ENCODE assay signal across 11 cellular contexts in the genomic region with DNA sequence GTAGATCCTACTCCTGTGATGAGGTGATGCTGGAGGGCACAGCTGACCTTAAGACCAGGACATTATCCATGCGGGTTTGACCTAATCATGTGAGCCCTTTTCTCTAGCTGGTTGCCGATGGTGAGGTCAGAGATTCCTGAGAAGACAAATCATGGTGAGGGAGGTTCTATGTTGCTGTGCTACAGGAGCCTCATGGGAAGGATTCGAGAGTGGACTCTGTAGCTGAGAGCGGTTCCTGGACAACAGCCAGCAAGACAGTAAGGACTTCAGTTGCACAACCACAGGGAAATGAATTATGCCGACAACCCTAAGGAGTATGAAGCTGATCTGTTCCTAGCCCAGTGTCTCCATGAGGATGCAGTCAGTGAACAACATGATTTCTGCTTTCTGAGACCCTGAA.
DNase-seq lines count a peak whose midpoint lies in the region; ATAC-seq and TF ChIP-seq lines count a peak whose summit lies in the region.
"Had no signal": no experiment of that assay in that cellular context is flagged by ENCODE, and none has a peak within 500 bp of the region (broad histone marks: within the 10 kb centered on the region; RNA-seq: fewer than 3 reads in every experiment).

No MANE protein-coding gene starts in this region.

- no peaks in the 10 kb centered on the region for H3K9me3 ChIP-seq in GM23248 (ENCODE audit: low read depth)
- no peaks in the 10 kb centered on the region for H3K9me3 ChIP-seq in heart right ventricle
- no peaks in the 10 kb centered on the region for H3K9me3 ChIP-seq in neural progenitor cell (ENCODE audit: low read depth)
- no peaks in the 10 kb centered on the region for H3K9me3 ChIP-seq in smooth muscle cell (replicated peaks; ENCODE audit: low read depth)

- intact Hi-C loops in heart right ventricle (cut with DNase I) = no loop called here

- peak overlapping the region; percentile 66 for H3K27ac ChIP-seq in GM23248
- H3K27ac ChIP-seq in heart right ventricle = peak overlapping the region in 1 of 10 donors; percentile 85
- H3K27ac ChIP-seq in neural progenitor cell = no peak overlapping the region
- no peak overlapping the region for H3K27ac ChIP-seq in smooth muscle cell (ENCODE audit: low read depth)

- no peaks in the 10 kb centered on the region for H3K9me2 ChIP-seq in GM23248 (ENCODE audit: insufficient read depth)

- WGBS in GM23248 (ENCODE audit: low coverage in 1 of 2, low lambda C conversion rate in 2 of 2, missing lambda C conversion rate in 2 of 2), 2 experiments = 51 to 55% methylated on average over 5 of the region's 5 CpGs
- WGBS in heart right ventricle, 2 donors = 50 to 52% methylated on average over 5 of the region's 5 CpGs
- WGBS in smooth muscle cell (ENCODE audit: low lambda C conversion rate) = 66% methylated on average over 5 of the region's 5 CpGs

- no peaks in the 10 kb centered on the region for H3K36me3 Mint-ChIP-seq in neural progenitor cell

- peaks cover 11% of the 10 kb centered on the region; the same call in 1 of the 2 replicates for H3F3A ChIP-seq in GM23248 (ENCODE audit: insufficient read depth)
- no peaks in the 10 kb centered on the region for H3F3A ChIP-seq in neural progenitor cell (ENCODE audit: low read depth)
- H3F3A ChIP-seq in smooth muscle cell (ENCODE audit: low read depth) = no peaks in the 10 kb centered on the region

- H4K20me1 ChIP-seq in GM23248 (ENCODE audit: insufficient read depth) = no peaks in the 10 kb centered on the region
- H4K20me1 ChIP-seq in neural progenitor cell (ENCODE audit: low read depth) = no peaks in the 10 kb centered on the region
- H4K20me1 ChIP-seq in smooth muscle cell (ENCODE audit: low read depth) = no peaks in the 10 kb centered on the region

- peaks cover 2% of the 10 kb centered on the region for H3K27me3 Mint-ChIP-seq in neural progenitor cell (ENCODE audit: insufficient read depth, low read depth)

- H3K79me2 ChIP-seq in GM23248 (ENCODE audit: insufficient read depth) = no peaks in the 10 kb centered on the region
- no peaks in the 10 kb centered on the region for H3K79me2 ChIP-seq in neural progenitor cell (ENCODE audit: low read depth)
- no peaks in the 10 kb centered on the region for H3K79me2 ChIP-seq in smooth muscle cell (ENCODE audit: low read depth)

- DNase-seq in GM23248 (peak; percentile 92), SKM-1 treated with dmso at 0.1 percent for 144 hours (lab: John Stamatoyannopoulos, UW; ENCODE audit: unreplicated experiment) (peak; percentile 55), heart right ventricle (peak; percentile 27 to 48), skeletal muscle cell (ENCODE audit: low read depth) (peak; percentile 98), neural progenitor cell (ENCODE audit: low spot score) (no peak), smooth muscle cell (lab: John Stamatoyannopoulos, UW; ENCODE audit: unreplicated experiment) (no peak), GM10248 (ENCODE audit: extremely low spot score) (no peak)
- DNase-seq: activated naive CD4-positive, alpha-beta T cell treated with Interleukin-2 at 50 U/mL for 16 hours; erythroblast had no signal

- no peaks in the 10 kb centered on the region for H3K9me3 Mint-ChIP-seq in neural progenitor cell

- no peak overlapping the region for H3K4me3 Mint-ChIP-seq in neural progenitor cell

- H3K36me3 ChIP-seq in GM23248 (ENCODE audit: low read depth) = no peaks in the 10 kb centered on the region
- no peaks in the 10 kb centered on the region for H3K36me3 ChIP-seq in heart right ventricle
- H3K36me3 ChIP-seq in neural progenitor cell = no peaks in the 10 kb centered on the region
- no peaks in the 10 kb centered on the region for H3K36me3 ChIP-seq in smooth muscle cell (ENCODE audit: low read depth)

- H3K9ac ChIP-seq in GM23248 (no peak overlapping the region), neural progenitor cell (no peak overlapping the region), smooth muscle cell (ENCODE audit: low read depth) (no peak overlapping the region)

- POLR2A ChIA-PET in GM10248 (lab: Yijun Ruan, JAX) = no interaction called here

- H3K4me1 ChIP-seq in GM23248 (ENCODE audit: insufficient read depth) (peaks cover 19% of the 10 kb centered on the region), heart right ventricle (peaks cover 0 to 40% (median 0%) of the 10 kb centered on the region in 9 donors), neural progenitor cell (no peaks in the 10 kb centered on the region), smooth muscle cell (ENCODE audit: low read depth) (no peaks in the 10 kb centered on the region)

- H3K4me3 ChIP-seq in GM23248 (no peak overlapping the region), heart right ventricle (no peak overlapping the region), skeletal muscle cell (ENCODE audit: low read depth, low read length) (no peak overlapping the region), neural progenitor cell (no peak overlapping the region), smooth muscle cell (no peak overlapping the region)

- no peak overlapping the region for H3K27ac Mint-ChIP-seq in neural progenitor cell

- no peaks in the 10 kb centered on the region for H3K27me3 ChIP-seq in GM23248 (replicated peaks; ENCODE audit: insufficient read depth)
- peaks cover 0 to 5% (median 0%) of the 10 kb centered on the region in 7 donors for H3K27me3 ChIP-seq in heart right ventricle
- H3K27me3 ChIP-seq in neural progenitor cell = no peaks in the 10 kb centered on the region
- peaks cover under 1% of the 10 kb centered on the region for H3K27me3 ChIP-seq in smooth muscle cell (ENCODE audit: low read depth)

- ATAC-seq in heart right ventricle (peak; percentile 60 to 95 (median 73)), GM21576 (IDR thresholded peaks at IDR 0.05; ENCODE audit: unreplicated experiment) (no peak)
- ATAC-seq: activated CD4-positive, CD25-positive, alpha-beta regulatory T cell treated with anti-CD3 and anti-CD28 coated beads, Interleukin-2, amount 50 U/mL, for 24 hours had no signal

- H3K4me2 ChIP-seq in GM23248 (ENCODE audit: unreplicated experiment) (no peak overlapping the region), neural progenitor cell (no peak overlapping the region), smooth muscle cell (no peak overlapping the region)

- in situ Hi-C loops in GM23248 (cut with MboI) = no loop called here

- H2AFZ ChIP-seq in GM23248 (peak overlapping the region; percentile 50; the same call in 1 of the 2 replicates), neural progenitor cell (replicated peaks) (no peak overlapping the region), smooth muscle cell (ENCODE audit: low read depth) (no peak overlapping the region)

- TF ChIP-seq CTCF in heart right ventricle (IDR thresholded peaks at IDR 0.05) = no peak
- no peak for TF ChIP-seq CTCF in neural progenitor cell (IDR thresholded peaks at IDR 0.05)
- no peak for TF ChIP-seq CTCF in smooth muscle cell (IDR thresholded peaks at IDR 0.05; ENCODE audit: borderline replicate concordance, insufficient read depth, poor library complexity, severe bottlenecking)
- TF ChIP-seq CTCF in GM10248 (IDR thresholded peaks at IDR 0.05; ENCODE audit: control extremely low read depth, extremely low read depth, low read depth, missing control alignments) = no peak

- CTCF ChIA-PET in GM10248 (lab: Yijun Ruan, JAX) = interaction anchor here (0.7 kb wide), 1 partner anchor 17 kb away, joined by 3 read pairs; no protein-coding TSS in a partner anchor

- H3K4me1 Mint-ChIP-seq in neural progenitor cell = peaks cover 9% of the 10 kb centered on the region

Comparison
In these comparisons a context has a peak if more than half of its experiments do, and no peak if none do; other contexts are left out.
1. DNase-seq: peak in GM23248 (single experiment), SKM-1 treated with dmso at 0.1 percent for 144 hours (single experiment), heart right ventricle (2 of 2) and skeletal muscle cell (single experiment); none in neural progenitor cell (single experiment), smooth muscle cell (single experiment) and GM10248 (single experiment).